ENCODE assay signal across 23 cellular contexts in the genomic region with DNA sequence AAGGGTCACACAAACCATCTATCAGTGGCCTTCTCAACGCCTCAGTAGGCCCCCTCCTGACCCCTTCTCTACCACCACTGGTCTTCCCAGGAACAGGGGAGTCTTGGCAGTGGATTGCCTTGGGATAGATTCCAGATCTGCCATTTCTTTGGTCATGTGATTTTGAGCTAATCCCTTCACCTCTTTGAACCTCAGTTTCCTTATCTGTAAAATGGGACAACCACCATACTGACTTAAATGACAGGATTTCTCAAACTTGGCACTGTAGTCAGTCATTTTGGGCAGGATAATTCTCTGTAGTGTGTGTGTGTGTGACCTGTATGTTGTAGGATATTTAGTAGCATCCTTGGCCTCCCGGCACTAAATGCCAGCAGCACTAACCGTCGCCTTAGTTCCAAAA.
"Had no signal": no experiment of that assay in that cellular context is flagged by ENCODE, and none has a peak within 500 bp of the region (broad histone marks: within the 10 kb centered on the region; RNA-seq: fewer than 3 reads in every experiment).

No MANE protein-coding gene starts in this region.

- H3K9me3 ChIP-seq: esophagus muscularis mucosa, gastroesophageal sphincter, heart right ventricle, left lung, lower lobe of right lung, mucosa of descending colon had no signal

- H3K27me3 ChIP-seq: dorsolateral prefrontal cortex had no signal

- H3K27ac ChIP-seq: coronary artery, esophagus muscularis mucosa, foreskin keratinocyte, gastroesophageal sphincter, heart right ventricle, left lung, lower lobe of right lung had no signal

- FAIRE-seq: colon, endothelial cell of umbilical vein, frontal cortex, islet of Langerhans, keratinocyte had no signal

- DNase-seq: dermis blood vessel endothelial cell; effector CD4-positive, alpha-beta T cell; effector memory CD4-positive, alpha-beta T cell; foreskin keratinocyte; heart right ventricle; hippocampal formation; left cardiac atrium; left lung; left ventricle myocardium superior; lower lobe of right lung; mesenchymal stem cell; mucosa of descending colon; naive B cell had no signal

- ATAC-seq: foreskin keratinocyte, gastroesophageal sphincter, heart right ventricle, left cardiac atrium, left lung, left ventricle myocardium superior, lower lobe of right lung, mucosa of descending colon had no signal

- H3K9me3 Mint-ChIP-seq: mesothelial cell of epicardium, naive B cell had no signal

- H3K27ac Mint-ChIP-seq: mesothelial cell of epicardium had no signal

- H3K4me3 ChIP-seq: coronary artery, dorsolateral prefrontal cortex, esophagus muscularis mucosa, gastroesophageal sphincter, heart right ventricle, left lung, lower lobe of right lung, mucosa of descending colon had no signal

- H3K36me3 Mint-ChIP-seq: mesothelial cell of epicardium, naive B cell had no signal

- H3K4me1 ChIP-seq: foreskin keratinocyte, left lung, lower lobe of right lung had no signal

- H3K36me3 ChIP-seq: esophagus muscularis mucosa, gastroesophageal sphincter, heart right ventricle, left lung, lower lobe of right lung had no signal

- H3K4me1 Mint-ChIP-seq: naive B cell had no signal

- H3K4me3 Mint-ChIP-seq: mesothelial cell of epicardium, naive B cell had no signal
